1 cellular context compared by ENCODE assay signal in genomic region chr2:32328679-32329078, GRCh38.
TF ChIP-seq lines count a peak whose summit lies in the region.

No MANE protein-coding gene starts in this region.

TF ChIP-seq in HepG2, 621 proteins besides CTCF, POLR2A, EP300 and RAD21:
- TF ChIP-seq KAT7 (CRISPR knock-in tag; IDR thresholded peaks at IDR 0.05; ENCODE audit: borderline replicate concordance), result 0 out of 2 replicates have a peak, but pooled peaks have one; percentile 28
- TF ChIP-seq STAT6 (CRISPR knock-in tag; IDR thresholded peaks at IDR 0.05; ENCODE audit: borderline replicate concordance), result 0 out of 2 replicates have a peak, but pooled peaks have one; percentile 45
- TF ChIP-seq NAIF1 (CRISPR knock-in tag; IDR thresholded peaks at IDR 0.05; ENCODE audit: borderline replicate concordance), result 0 out of 2 replicates have a peak, but pooled peaks have one; percentile 20
- peak; percentile 94 for TF ChIP-seq ZNF460 (CRISPR knock-in tag; IDR thresholded peaks at IDR 0.05; ENCODE audit: borderline replicate concordance)
